In the genomic region with DNA sequence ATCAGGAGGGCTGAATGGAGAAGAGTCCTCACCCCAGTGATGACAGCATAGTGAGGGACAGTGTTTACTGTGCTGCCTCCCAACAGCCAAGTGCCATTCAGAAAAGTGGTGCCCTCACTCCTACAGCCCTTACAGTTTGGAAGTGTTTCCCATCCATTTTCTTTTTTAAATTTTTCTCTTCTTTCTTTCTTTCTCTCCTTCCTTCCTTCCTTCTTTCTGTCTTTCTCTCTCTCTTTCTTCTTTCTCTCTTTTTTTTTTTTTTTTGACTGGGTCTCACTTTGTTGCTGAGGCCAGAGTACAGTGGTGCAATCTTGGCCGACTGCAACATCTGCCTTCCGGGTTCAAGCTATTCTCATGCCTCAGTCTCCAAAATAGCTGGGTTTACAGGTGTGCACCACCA, we compare ENCODE assay signal across 26 cellular contexts.
"Had no signal": no experiment of that assay in that cellular context is flagged by ENCODE, and none has a peak within 500 bp of the region (broad histone marks: within the 10 kb centered on the region; RNA-seq: fewer than 3 reads in every experiment).

No MANE protein-coding gene starts in this region.

- H3K4me3 ChIP-seq: left ventricle myocardium inferior, lung, ovary, right atrium auricular region, skin epidermis, stomach, testis, thyroid gland, transverse colon, upper lobe of left lung had no signal

- H3K27ac Mint-ChIP-seq: mesothelial cell of epicardium; naive B cell; natural killer cell; stimulated activated naive B cell treated with anti-CD40 and anti-IgM and Interleukin-4, amounts not matched to agents 10 μg/mL and 1 μg/mL and 100 μg/mL, for 72 hours had no signal

- H3K9me3 ChIP-seq: left ventricle myocardium inferior, right atrium auricular region, stomach, testis, thyroid gland, transverse colon, upper lobe of left lung had no signal

- H3K36me3 ChIP-seq: left ventricle myocardium inferior, ovary, right atrium auricular region, stomach, thyroid gland, transverse colon, upper lobe of left lung had no signal

- H3K4me3 Mint-ChIP-seq: immature natural killer cell; mesothelial cell of epicardium; naive B cell; natural killer cell; stimulated activated naive B cell treated with anti-CD40 and anti-IgM and Interleukin-4, amounts not matched to agents 10 μg/mL and 1 μg/mL and 100 μg/mL, for 72 hours had no signal

- H3K27me3 ChIP-seq: ovary, right atrium auricular region, testis, thyroid gland, transverse colon, upper lobe of left lung had no signal

- H3K4me1 ChIP-seq: left ventricle myocardium inferior, right atrium auricular region, stomach, thyroid gland, transverse colon, upper lobe of left lung had no signal

- H3K27ac ChIP-seq: left ventricle myocardium inferior, ovary, right atrium auricular region, skin epidermis, stomach, testis, thyroid gland, transverse colon, upper lobe of left lung had no signal

- DNase-seq: hypothalamus; immature natural killer cell; kidney; left colon; left ventricle myocardium inferior; mesendoderm; naive B cell; natural killer cell; ovary; stimulated activated CD4-positive, alpha-beta T cell treated with anti-CD3 and anti-CD28 coated beads, Interleukin-12 subunit alpha, Interleukin-12 subunit beta, amount 100 ng/mL, for 4 hours; stimulated activated CD4-positive, alpha-beta T cell treated with anti-CD3 and anti-CD28 coated beads, Interleukin-15, amount 100 ng/mL, for 24 hours; stimulated activated CD4-positive, alpha-beta T cell treated with anti-CD3 and anti-CD28 coated beads, Interleukin-2, amount 100 ng/mL, for 24 hours; stimulated activated CD4-positive, alpha-beta T cell treated with anti-CD3 and anti-CD28 coated beads, Interleukin-4, amount 100 ng/mL, for 1 hour; stimulated activated naive B cell treated with anti-CD40 and anti-IgM and Interleukin-4, amounts not matched to agents 10 μg/mL and 1 μg/mL and 100 μg/mL, for 72 hours; stimulated activated naive CD8-positive, alpha-beta T cell treated with anti-CD3 and anti-CD28 coated beads, Interleukin-15, Interleukin-2, amounts not matched to agents 100 U/mL and 50 U/mL, for 24 hours; stomach; testis; thyroid gland; transverse colon; upper lobe of left lung had no signal

- ATAC-seq: left colon; natural killer cell; sciatic nerve; stimulated activated naive B cell treated with anti-CD40 and anti-IgM and Interleukin-4, amounts not matched to agents 10 μg/mL and 1 μg/mL and 100 μg/mL, for 72 hours had no signal

- H3K4me1 Mint-ChIP-seq: mesothelial cell of epicardium, naive B cell, natural killer cell had no signal

- FAIRE-seq: islet of Langerhans, kidney had no signal

- H3K36me3 Mint-ChIP-seq: mesothelial cell of epicardium; naive B cell; natural killer cell; stimulated activated naive B cell treated with anti-CD40 and anti-IgM and Interleukin-4, amounts not matched to agents 10 μg/mL and 1 μg/mL and 100 μg/mL, for 72 hours had no signal

- H3K9me3 Mint-ChIP-seq: immature natural killer cell; mesothelial cell of epicardium; natural killer cell; stimulated activated naive B cell treated with anti-CD40 and anti-IgM and Interleukin-4, amounts not matched to agents 10 μg/mL and 1 μg/mL and 100 μg/mL, for 72 hours had no signal
